ENCODE assay signal across 8 cellular contexts in genomic region chr21:36209626-36210171, GRCh38. TPM values are rescaled to one million over a fixed set of nuclear protein-coding genes. Genes with fewer than 3 reads are reported as not detected.
DNase-seq lines count a peak whose midpoint lies in the region; ATAC-seq and TF ChIP-seq lines count a peak whose summit lies in the region.

No MANE protein-coding gene starts in this region.

- no peak overlapping the region for H3K4me3 ChIP-seq in choroid plexus epithelial cell (ENCODE audit: low read depth, low read length)
- H3K4me3 ChIP-seq in mesendoderm (ENCODE audit: low read length): no peak overlapping the region

- H4K5ac ChIP-seq in mesendoderm (ENCODE audit: low read length): no peak overlapping the region

- H3K23ac ChIP-seq in mesendoderm (ENCODE audit: low read length): no peak overlapping the region

- peak; percentile 31 for DNase-seq in activated gamma-delta T cell treated with Interleukin-2 at 50 U/mL for 16 hours
- no peak for DNase-seq in activated gamma-delta T cell (lab: John Stamatoyannopoulos, UW)
- DNase-seq in NAMALWA (ENCODE audit: low spot score): peak; percentile 59
- peak in 4 of 5 donors; percentile 22 to 57 (median 32) for DNase-seq in T-helper 1 cell
- peak; percentile 83 for DNase-seq in choroid plexus epithelial cell (ENCODE audit: low read depth)
- peak; percentile 90 for DNase-seq in mesendoderm

- H3K4me2 ChIP-seq in mesendoderm (ENCODE audit: low read length): no peak overlapping the region

- no peak for ATAC-seq in GM19023 (IDR thresholded peaks at IDR 0.05; ENCODE audit: unreplicated experiment)
- ATAC-seq in GM18867 (IDR thresholded peaks at IDR 0.05; ENCODE audit: unreplicated experiment): no peak

- no peak overlapping the region for H3K56ac ChIP-seq in mesendoderm (ENCODE audit: low read length)

- no peaks in the 10 kb centered on the region for H3K27me3 ChIP-seq in mesendoderm (ENCODE audit: insufficient read depth, low read length, poor library complexity)

- no peaks in the 10 kb centered on the region for H3K36me3 ChIP-seq in mesendoderm (ENCODE audit: control insufficient read depth, insufficient read depth, low read length)

- no peak overlapping the region for H3K4ac ChIP-seq in mesendoderm (ENCODE audit: low read depth, low read length)

- no peak overlapping the region for H3K9ac ChIP-seq in mesendoderm (ENCODE audit: low read length)

- H3K79me2 ChIP-seq in mesendoderm (ENCODE audit: control insufficient read depth, insufficient read depth, low read length): no peaks in the 10 kb centered on the region

- H3K18ac ChIP-seq in mesendoderm (ENCODE audit: low read length): no peak overlapping the region

- no peak overlapping the region for H2BK120ac ChIP-seq in mesendoderm (ENCODE audit: low read depth, low read length)

- no peaks in the 10 kb centered on the region for H3K79me1 ChIP-seq in mesendoderm (ENCODE audit: low read length)

- H2BK5ac ChIP-seq in mesendoderm (ENCODE audit: low read length): no peak overlapping the region

- peak; percentile 70 for TF ChIP-seq CTCF in choroid plexus epithelial cell (conservative IDR thresholded peaks at IDR 0.05; ENCODE audit: low read depth, low read length)

- H4K8ac ChIP-seq in mesendoderm (ENCODE audit: low read depth, low read length): no peak overlapping the region

- H3K4me1 ChIP-seq in mesendoderm (ENCODE audit: control insufficient read depth, low read depth, low read length): no peaks in the 10 kb centered on the region

- no CpG with 5 or more reads among the region's 11 CpGs for WGBS in mesendoderm (ENCODE audit: extremely low coverage, insufficient coverage, low lambda C conversion rate)

- no peak overlapping the region for H2BK15ac ChIP-seq in mesendoderm (replicated peaks; ENCODE audit: low read depth)

- H2AK5ac ChIP-seq in mesendoderm (ENCODE audit: low read length): no peak overlapping the region

- no peak overlapping the region for H3K27ac ChIP-seq in mesendoderm (ENCODE audit: low read depth, low read length)

RNA-seq across cellular contexts. Expression of gene DOP1B, which starts 53.1 kb away (rescaled TPM):
- polyA plus RNA-seq in mesendoderm (2013, experiment 1 of 2): 1.9 TPM
- polyA plus RNA-seq in mesendoderm (2013, experiment 2 of 2): 2.1 TPM
